Comparison of ENCODE assay signal across 7 cellular contexts in the genomic region with DNA sequence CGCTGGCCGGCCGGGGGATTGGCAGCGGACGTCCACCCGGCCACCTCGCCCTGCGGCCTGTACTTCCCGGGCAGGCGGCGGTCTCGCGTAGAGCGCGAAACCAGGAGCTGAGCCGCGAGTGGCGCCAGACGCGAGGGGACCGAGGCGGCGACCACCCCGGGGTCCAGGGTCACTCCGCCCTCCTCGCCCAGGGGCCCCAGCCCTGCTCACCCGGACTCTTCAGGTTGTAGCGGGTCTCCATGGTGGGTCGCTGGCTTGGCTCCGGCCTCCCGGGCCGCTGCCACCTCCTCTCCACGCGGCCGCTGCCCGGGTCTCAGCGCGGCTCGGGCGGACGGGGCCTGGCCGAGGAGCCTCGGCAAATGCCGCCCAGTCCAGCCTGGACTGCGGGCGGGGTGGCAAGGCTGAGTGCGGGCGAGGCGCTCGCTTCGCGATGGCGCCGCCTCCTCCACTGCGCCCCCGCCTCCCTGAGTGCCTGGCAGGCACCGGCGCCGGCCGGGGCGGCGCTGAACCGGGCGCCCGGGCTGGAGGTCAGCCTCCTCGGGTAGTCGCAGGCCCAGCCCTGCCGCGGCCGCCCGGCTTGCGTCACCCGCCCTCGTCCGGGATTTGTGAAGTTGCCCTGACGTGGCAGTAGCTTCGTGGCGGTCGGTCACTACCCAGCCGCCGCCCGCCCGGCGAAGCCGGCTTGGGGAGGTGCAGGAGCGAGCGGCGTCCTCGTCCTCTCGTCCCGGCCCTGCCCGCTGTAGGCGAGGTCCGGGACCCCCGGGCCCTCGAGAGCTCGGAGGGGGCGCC. TPM values are rescaled to one million over a fixed set of nuclear protein-coding genes. Genes with fewer than 3 reads are reported as not detected.
DNase-seq lines count a peak whose midpoint lies in the region; ATAC-seq, FAIRE-seq and TF ChIP-seq lines count a peak whose summit lies in the region.

UBE2J1 (minus strand) TSS at position 394 of the 789 bp plus-strand sequence; CDS start at position 241, 153 bp downstream.

- H3K4me3 ChIP-seq in bronchial epithelial cell (ENCODE audit: low read depth, low read length): peak within 1 kb of the TSS; percentile 93

- H3K4me3 Mint-ChIP-seq in activated B cell treated with CpG ODN at 0.5 μM for 24 hours: peak within 1 kb of the TSS; percentile 94
- H3K4me3 Mint-ChIP-seq in immature natural killer cell: peak within 1 kb of the TSS; percentile 96 to 99 (median 98)

- H3K4me1 Mint-ChIP-seq in activated B cell treated with CpG ODN at 0.5 μM for 24 hours (peaks cover 87% of the 10 kb centered on the region), immature natural killer cell (peaks cover 59 to 69% of the 10 kb centered on the region in 2 donors)

- peak; percentile 76; the same call in 1 of the 2 replicates for TF ChIP-seq POLR2A in GM12891 (IDR thresholded peaks at IDR 0.05; ENCODE audit: low read depth, low read length)

- FAIRE-seq in GM12891 (lab: Jason Lieb, UNC): peak; percentile 88
- FAIRE-seq in bronchial epithelial cell (lab: Jason Lieb, UNC): no peak

- peak within 1 kb of the TSS; percentile 94 for H3K27ac Mint-ChIP-seq in activated B cell treated with CpG ODN at 0.5 μM for 24 hours
- H3K27ac Mint-ChIP-seq in immature natural killer cell: peak within 1 kb of the TSS; percentile 93 to 99 (median 97)

- POLR2A ChIA-PET in activated B cell treated with CpG ODN at 0.5 μM for 24 hours (lab: Charles Lee): interaction anchor here (0.5 to 7.0 kb wide), 12 partner anchors 7 to 476 kb away, joined by 3 to 98 read pairs (median 8); partner anchors contain the start of genes LYRM2, PM20D2 and PNRC1

- intact Hi-C loops in activated B cell treated with CpG ODN at 0.5 μM for 24 hours (cut with micrococcal nuclease): loop anchor here (1.0 to 10.0 kb wide), 4 partner anchors 286 to 1760 kb away; partner anchors contain the start of genes CASP8AP2, LYRM2 and ORC3

- peak; percentile 39 for DNase-seq in GM12891 (ENCODE audit: insufficient read length, low spot score)
- DNase-seq in NCI-H146 treated with DMSO at 0.1 percent for 48 hours (lab: John Stamatoyannopoulos, UW; ENCODE audit: unreplicated experiment): peak; percentile 64
- peak; percentile 83 for DNase-seq in activated B cell treated with CpG ODN at 0.5 μM for 24 hours
- DNase-seq in bronchial epithelial cell (ENCODE audit: low read depth): peak; percentile 86
- peak; percentile 87 to 88 (median 87) for DNase-seq in immature natural killer cell
- DNase-seq in smooth muscle cell of the brain vasculature (ENCODE audit: low read depth, low spot score): peak; percentile 81

- H3K27me3 ChIP-seq in bronchial epithelial cell (ENCODE audit: control insufficient read depth, insufficient read depth, low read length): no peaks in the 10 kb centered on the region

- ATAC-seq in HG02623 (IDR thresholded peaks at IDR 0.05; ENCODE audit: unreplicated experiment) (peak; percentile 36), activated B cell treated with CpG ODN at 0.5 μM for 24 hours (ENCODE audit: low read depth) (peak; percentile 77)

- H3K27me3 Mint-ChIP-seq in activated B cell treated with CpG ODN at 0.5 μM for 24 hours (no peaks in the 10 kb centered on the region), immature natural killer cell (ENCODE audit: low read depth in 3 of 3) (peaks cover 0 to 11% (median 2%) of the 10 kb centered on the region in 3 donors)

- H3K9me3 Mint-ChIP-seq in activated B cell treated with CpG ODN at 0.5 μM for 24 hours: no peaks in the 10 kb centered on the region
- no peaks in the 10 kb centered on the region for H3K9me3 Mint-ChIP-seq in immature natural killer cell

- H3K36me3 ChIP-seq in bronchial epithelial cell (ENCODE audit: control insufficient read depth, insufficient read depth, low read length): no peaks in the 10 kb centered on the region

- CTCF ChIA-PET in activated B cell treated with CpG ODN at 0.5 μM for 24 hours (lab: Charles Lee): interaction anchor here (0.5 to 9.4 kb wide), 6 partner anchors 15 to 415 kb away, joined by 3 to 64 read pairs (median 4); partner anchors contain the start of gene RNGTT

- TF ChIP-seq CTCF in activated B cell treated with CpG ODN at 0.5 μM for 24 hours (IDR thresholded peaks at IDR 0.05): no peak
- TF ChIP-seq CTCF in bronchial epithelial cell (IDR thresholded peaks at IDR 0.05; ENCODE audit: insufficient read depth, low read length, severe bottlenecking): no peak

- H3K36me3 Mint-ChIP-seq in activated B cell treated with CpG ODN at 0.5 μM for 24 hours (ENCODE audit: low read depth): peaks cover 9% of the 10 kb centered on the region
- H3K36me3 Mint-ChIP-seq in immature natural killer cell: peaks cover 0 to 3% (median 0%) of the 10 kb centered on the region in 3 donors

TF ChIP-seq in GM12891, 5 proteins besides CTCF, POLR2A, EP300 and RAD21:
- TF ChIP-seq SPI1 (IDR thresholded peaks at IDR 0.05; ENCODE audit: low read depth, low read length): no peak
- TF ChIP-seq POLR2AphosphoS5 (IDR thresholded peaks at IDR 0.05; ENCODE audit: low read depth, low read length): 0 out of 2 replicates have a peak, but pooled peaks have one; percentile 49
- TF ChIP-seq POU2F2 (IDR thresholded peaks at IDR 0.05; ENCODE audit: low read depth, low read length): no peak; the same call in 1 of the 2 replicates
- peak; percentile 53; the same call in 1 of the 2 replicates for TF ChIP-seq TAF1 (IDR thresholded peaks at IDR 0.05; ENCODE audit: low read depth, low read length)
- no peak for TF ChIP-seq PAX5 (IDR thresholded peaks at IDR 0.05; ENCODE audit: insufficient read depth, low read length, severe bottlenecking)
TF ChIP-seq in GM12891: peak in this region for 2.

RNA-seq across cellular contexts. Expression of gene UBE2J1, which starts in this region (rescaled TPM):
- 37.6 TPM for polyA plus RNA-seq in GM12891 (2012; ENCODE audit: low read depth, missing spikeins)
- total RNA-seq in activated B cell treated with CpG ODN at 0.5 μM for 24 hours (32.3 and 32.8 TPM in 2 replicates), bronchial epithelial cell (20.5 and 28.4 TPM in 2 replicates)
- polyA plus RNA-seq in immature natural killer cell: 10 to 100 TPM; 38.2 to 54.8 (median 40.8) TPM

Comparison
In these comparisons a context has a peak if more than half of its experiments do, and no peak if none do; other contexts are left out.
1. Peak in every context shown above with its lines: DNase-seq, ATAC-seq and H3K4me3 ChIP-seq.